ENCODE assay signal across 8 cellular contexts in genomic region chrX:51461053-51462050, GRCh38. TPM values are rescaled to one million over a fixed set of nuclear protein-coding genes. Genes with fewer than 3 reads are reported as not detected.
A peak's percentile ranks its signal among the peaks of the same experiment; 100 is the strongest.
DNase-seq lines count a peak whose midpoint lies in the region; ATAC-seq and FAIRE-seq lines count a peak whose summit lies in the region.

No MANE protein-coding gene starts in this region.

- DNase-seq in activated CD4-positive, alpha-beta T cell treated with anti-CD3 and anti-CD28 coated beads, Interleukin-2, amount 10 ng/mL, durations not matched to agents 24 days and 14 days = peak; percentile 65
- no peak for DNase-seq in activated CD4-positive, alpha-beta T cell treated with anti-CD3 and anti-CD28 coated beads, Interleukin-2, amount 50 U/mL, for 1 hour
- DNase-seq in SK-N-MC (ENCODE audit: low read depth, low spot score) (peak; percentile 44), frontal cortex (ENCODE audit: low spot score in 2 of 2) (no peak), small intestine (peak; percentile 5), hypothalamus (lab: John Stamatoyannopoulos, UW) (no peak)

- no peak overlapping the region for H3K4me3 Mint-ChIP-seq in activated CD4-positive, alpha-beta T cell treated with anti-CD3 and anti-CD28 coated beads, Interleukin-2, amount 10 ng/mL, durations not matched to agents 24 days and 14 days

- H3K36me3 ChIP-seq in SK-N-MC (ENCODE audit: insufficient read depth, low read length) (no peaks in the 10 kb centered on the region), small intestine (ENCODE audit: control insufficient read depth in 2 of 2, insufficient read depth in 2 of 2, low read length in 2 of 2) (no peaks in the 10 kb centered on the region)

- H3K27me3 ChIP-seq in small intestine (ENCODE audit: control insufficient read depth in 2 of 2, insufficient read depth in 2 of 2, low read length in 2 of 2) = no peaks in the 10 kb centered on the region

- H3K9me3 Mint-ChIP-seq in activated CD4-positive, alpha-beta T cell treated with anti-CD3 and anti-CD28 coated beads, Interleukin-2, amount 10 ng/mL, durations not matched to agents 24 days and 14 days = no peaks in the 10 kb centered on the region

- no peaks in the 10 kb centered on the region for H3K4me1 ChIP-seq in small intestine (ENCODE audit: control insufficient read depth in 2 of 2, insufficient read depth in 1 of 2, low read depth in 1 of 2, low read length in 1 of 2)

- no peak overlapping the region for H3K9ac ChIP-seq in SK-N-MC (ENCODE audit: insufficient read length)

- H3K4me3 ChIP-seq in SK-N-MC = no peak overlapping the region
- no peak overlapping the region for H3K4me3 ChIP-seq in small intestine (ENCODE audit: low read depth in 1 of 2, low read length in 2 of 2)

- intact Hi-C loops in activated CD4-positive, alpha-beta T cell treated with anti-CD3 and anti-CD28 coated beads, Interleukin-2, amount 10 ng/mL, durations not matched to agents 24 days and 14 days (cut with micrococcal nuclease) = loop anchor here (2.0 kb wide), 2 partner anchors 125 to 317 kb away; no protein-coding TSS in a partner anchor

- no peaks in the 10 kb centered on the region for H3K4me1 Mint-ChIP-seq in activated CD4-positive, alpha-beta T cell treated with anti-CD3 and anti-CD28 coated beads, Interleukin-2, amount 10 ng/mL, durations not matched to agents 24 days and 14 days

- H3K27ac ChIP-seq in SK-N-MC = no peak overlapping the region
- no peak overlapping the region for H3K27ac ChIP-seq in small intestine (ENCODE audit: low read depth in 1 of 2, low read length in 1 of 2)

- H3K27me3 Mint-ChIP-seq in activated CD4-positive, alpha-beta T cell treated with anti-CD3 and anti-CD28 coated beads, Interleukin-2, amount 10 ng/mL, durations not matched to agents 24 days and 14 days = no peaks in the 10 kb centered on the region

- H3K36me3 Mint-ChIP-seq in activated CD4-positive, alpha-beta T cell treated with anti-CD3 and anti-CD28 coated beads, Interleukin-2, amount 10 ng/mL, durations not matched to agents 24 days and 14 days (ENCODE audit: low read depth) = no peaks in the 10 kb centered on the region

- 41 to 51% (median 43%) methylated on average over 15 of the region's 15 CpGs for WGBS in small intestine, 3 donors

- no peaks in the 10 kb centered on the region for H3K9me3 ChIP-seq in SK-N-MC (ENCODE audit: low read depth, low read length)
- H3K9me3 ChIP-seq in small intestine (ENCODE audit: control insufficient read depth, low read depth) = no peaks in the 10 kb centered on the region

- peak; percentile 70 for FAIRE-seq in frontal cortex (lab: Jason Lieb, UNC)
- FAIRE-seq in small intestine (lab: Jason Lieb, UNC) = no peak

- ATAC-seq in HG03097 (IDR thresholded peaks at IDR 0.05; ENCODE audit: low FRiP score, unreplicated experiment) (peak; percentile 54), HG02840 (IDR thresholded peaks at IDR 0.05; ENCODE audit: low FRiP score, unreplicated experiment) (no peak)

- H3K27ac Mint-ChIP-seq in activated CD4-positive, alpha-beta T cell treated with anti-CD3 and anti-CD28 coated beads, Interleukin-2, amount 10 ng/mL, durations not matched to agents 24 days and 14 days = no peak overlapping the region

RNA-seq across cellular contexts. Expression of gene NUDT11, which starts 35.0 kb away (rescaled TPM):
- 3.4 and 3.6 TPM in 2 replicates for total RNA-seq in activated CD4-positive, alpha-beta T cell treated with anti-CD3 and anti-CD28 coated beads, Interleukin-2, amount 10 ng/mL, durations not matched to agents 24 days and 14 days
- 115 TPM for total RNA-seq in frontal cortex
- 10 to 100 TPM in 1 of 3 donors, 1 to 10 TPM in 2; 1.9 to 19.9 (median 7.0) TPM for polyA plus RNA-seq in small intestine

Comparison
In these comparisons a context has a peak if more than half of its experiments do, and no peak if none do; other contexts are left out.
1. DNase-seq: peak in activated CD4-positive, alpha-beta T cell treated with anti-CD3 and anti-CD28 coated beads, Interleukin-2, amount 10 ng/mL, durations not matched to agents 24 days and 14 days (single experiment), SK-N-MC (single experiment) and small intestine (single experiment); none in activated CD4-positive, alpha-beta T cell treated with anti-CD3 and anti-CD28 coated beads, Interleukin-2, amount 50 U/mL, for 1 hour (single experiment), frontal cortex (0 of 2) and hypothalamus (0 of 51).
2. RNA of gene NUDT11, which starts 35.0 kb away (total RNA-seq): 115 TPM in frontal cortex (single experiment); 3.4 to 3.6 TPM in activated CD4-positive, alpha-beta T cell treated with anti-CD3 and anti-CD28 coated beads, Interleukin-2, amount 10 ng/mL, durations not matched to agents 24 days and 14 days; every median in the first group is over 10 times any median in the second.